In genomic region chr6:154236646-154237236, GRCh38 we compare ENCODE assay signal across 20 cellular contexts.
DNase-seq lines count a peak whose midpoint lies in the region; ATAC-seq and TF ChIP-seq lines count a peak whose summit lies in the region.
"Had no signal": no experiment of that assay in that cellular context is flagged by ENCODE, and none has a peak within 500 bp of the region (broad histone marks: within the 10 kb centered on the region; RNA-seq: fewer than 3 reads in every experiment).

No MANE protein-coding gene starts in this region.

- ATAC-seq in CD4-positive, alpha-beta T cell (ENCODE audit: poor library complexity), result no peak
- no peak for ATAC-seq in naive thymus-derived CD4-positive, alpha-beta T cell
- ATAC-seq in HG03442 (IDR thresholded peaks at IDR 0.05; ENCODE audit: unreplicated experiment) (no peak), HG02588 (IDR thresholded peaks at IDR 0.05; ENCODE audit: unreplicated experiment) (no peak)

- H3K4me1 ChIP-seq in CD8-positive, alpha-beta memory T cell (ENCODE audit: insufficient read depth, low read length), result peaks cover 83% of the 10 kb centered on the region
- peaks cover 39 to 54% of the 10 kb centered on the region in 2 donors for H3K4me1 ChIP-seq in naive thymus-derived CD4-positive, alpha-beta T cell (ENCODE audit: control insufficient read depth in 2 of 2, insufficient read depth in 2 of 2, low read length in 2 of 2)

- H3K27ac Mint-ChIP-seq in CD4-positive, alpha-beta T cell, result peak overlapping the region; percentile 35
- peak overlapping the region in 6 of 8 donors; percentile 2 to 79 (median 22) for H3K27ac Mint-ChIP-seq in CD8-positive, alpha-beta memory T cell
- H3K27ac Mint-ChIP-seq in activated naive CD8-positive, alpha-beta T cell treated with anti-CD3 and anti-CD28 coated beads for 36 hours, result peak overlapping the region; percentile 4
- peak overlapping the region in 6 of 9 donors; percentile 2 to 94 (median 17) for H3K27ac Mint-ChIP-seq in naive thymus-derived CD4-positive, alpha-beta T cell

- intact Hi-C loops in CD4-positive, alpha-beta T cell (cut with DNase I, micrococcal nuclease), result loop anchor here (5.0 kb wide), 2 partner anchors 36 to 41 kb away; no protein-coding TSS in a partner anchor
- intact Hi-C loops in naive thymus-derived CD4-positive, alpha-beta T cell (cut with micrococcal nuclease), result no loop called here

- H3K36me3 ChIP-seq in CD8-positive, alpha-beta memory T cell (ENCODE audit: insufficient read depth, low read length), result no peaks in the 10 kb centered on the region
- H3K36me3 ChIP-seq in naive thymus-derived CD4-positive, alpha-beta T cell (ENCODE audit: control insufficient read depth in 2 of 3, insufficient read depth in 3 of 3, low read length in 3 of 3), result no peaks in the 10 kb centered on the region

- no peaks in the 10 kb centered on the region for H3K9me3 Mint-ChIP-seq in CD4-positive, alpha-beta T cell
- H3K9me3 Mint-ChIP-seq in CD8-positive, alpha-beta memory T cell, result no peaks in the 10 kb centered on the region
- peaks cover 4% of the 10 kb centered on the region for H3K9me3 Mint-ChIP-seq in activated naive CD8-positive, alpha-beta T cell treated with anti-CD3 and anti-CD28 coated beads for 36 hours
- H3K9me3 Mint-ChIP-seq in naive thymus-derived CD4-positive, alpha-beta T cell, result no peaks in the 10 kb centered on the region

- no peaks in the 10 kb centered on the region for H3K27me3 Mint-ChIP-seq in CD4-positive, alpha-beta T cell
- no peaks in the 10 kb centered on the region for H3K27me3 Mint-ChIP-seq in CD8-positive, alpha-beta memory T cell
- no peaks in the 10 kb centered on the region for H3K27me3 Mint-ChIP-seq in activated naive CD8-positive, alpha-beta T cell treated with anti-CD3 and anti-CD28 coated beads for 36 hours
- no peaks in the 10 kb centered on the region for H3K27me3 Mint-ChIP-seq in naive thymus-derived CD4-positive, alpha-beta T cell

- peaks cover 70% of the 10 kb centered on the region for H3K36me3 Mint-ChIP-seq in CD4-positive, alpha-beta T cell (ENCODE audit: low read depth)
- peaks cover 4 to 33% (median 10%) of the 10 kb centered on the region in 3 donors for H3K36me3 Mint-ChIP-seq in CD8-positive, alpha-beta memory T cell
- H3K36me3 Mint-ChIP-seq in activated naive CD8-positive, alpha-beta T cell treated with anti-CD3 and anti-CD28 coated beads for 36 hours, result peaks cover 18% of the 10 kb centered on the region
- peaks cover 4 to 30% (median 16%) of the 10 kb centered on the region in 5 donors for H3K36me3 Mint-ChIP-seq in naive thymus-derived CD4-positive, alpha-beta T cell

- CTCF ChIA-PET in CD4-positive, alpha-beta T cell (lab: Charles Lee), result interaction anchor here (1.0 to 1.5 kb wide), 3 partner anchors 9 to 40 kb away, joined by 3 to 4 read pairs (median 3); no protein-coding TSS in a partner anchor
- CTCF ChIA-PET in CD8-positive, alpha-beta memory T cell (lab: Charles Lee), result interaction anchor here (1.3 to 2.1 kb wide), 2 partner anchors 11 to 40 kb away, joined by 5 to 7 read pairs; no protein-coding TSS in a partner anchor
- CTCF ChIA-PET in naive thymus-derived CD4-positive, alpha-beta T cell (lab: Charles Lee), result interaction anchor here (1.0 to 1.4 kb wide), 2 partner anchors 13 to 40 kb away, joined by 4 to 6 read pairs; no protein-coding TSS in a partner anchor

- POLR2A ChIA-PET in CD4-positive, alpha-beta T cell (lab: Charles Lee), result interaction anchor here (1.0 to 1.9 kb wide), 2 partner anchors 9 to 10 kb away, joined by 3 to 10 read pairs; no protein-coding TSS in a partner anchor
- POLR2A ChIA-PET in CD8-positive, alpha-beta memory T cell (lab: Charles Lee), result interaction anchor here (1.6 kb wide), 1 partner anchor 10 kb away, joined by 10 read pairs; no protein-coding TSS in a partner anchor
- POLR2A ChIA-PET in naive thymus-derived CD4-positive, alpha-beta T cell (lab: Charles Lee), result interaction anchor here (0.8 to 3.0 kb wide), 7 partner anchors 8 to 30 kb away, joined by 3 to 17 read pairs (median 6); no protein-coding TSS in a partner anchor

- H3K27me3 ChIP-seq in CD4-positive, alpha-beta T cell (ENCODE audit: control insufficient read depth, insufficient read depth, low read length), result no peaks in the 10 kb centered on the region
- H3K27me3 ChIP-seq in CD8-positive, alpha-beta memory T cell (ENCODE audit: insufficient read depth, low read length, poor library complexity, severe bottlenecking), result no peaks in the 10 kb centered on the region
- no peaks in the 10 kb centered on the region for H3K27me3 ChIP-seq in naive thymus-derived CD4-positive, alpha-beta T cell (ENCODE audit: control insufficient read depth in 2 of 2, insufficient read depth in 2 of 2, low read length in 2 of 2)

- no peak for DNase-seq in CD4-positive, alpha-beta T cell
- DNase-seq in CD8-positive, alpha-beta memory T cell, result no peak
- DNase-seq in activated naive CD8-positive, alpha-beta T cell treated with anti-CD3 and anti-CD28 coated beads for 36 hours, result no peak
- DNase-seq in naive thymus-derived CD4-positive, alpha-beta T cell, result no peak
- DNase-seq in SKM-1 (lab: John Stamatoyannopoulos, UW; ENCODE audit: unreplicated experiment), result no peak
- DNase-seq: DMS53, GDM1, KG1, NCI-H1092, NCI-H1436 treated with DMSO at 0.1 percent for 48 hours, NCI-H1930, NCI-H2227 treated with DMSO at 0.1 percent for 48 hours, NCI-H510A, PC-9, RPMI8226, SHP77, SK-N-SH had no signal

- H3K4me1 Mint-ChIP-seq in CD4-positive, alpha-beta T cell (ENCODE audit: low read depth), result peaks cover 78% of the 10 kb centered on the region
- peaks cover 78 to 94% (median 89%) of the 10 kb centered on the region in 3 donors for H3K4me1 Mint-ChIP-seq in CD8-positive, alpha-beta memory T cell
- peaks cover 76% of the 10 kb centered on the region for H3K4me1 Mint-ChIP-seq in activated naive CD8-positive, alpha-beta T cell treated with anti-CD3 and anti-CD28 coated beads for 36 hours
- peaks cover 43 to 98% (median 88%) of the 10 kb centered on the region in 7 donors for H3K4me1 Mint-ChIP-seq in naive thymus-derived CD4-positive, alpha-beta T cell

- peak overlapping the region; percentile 12 for H3K4me3 Mint-ChIP-seq in CD4-positive, alpha-beta T cell
- peak overlapping the region in 2 of 7 donors; percentile 33 to 47 for H3K4me3 Mint-ChIP-seq in CD8-positive, alpha-beta memory T cell
- no peak overlapping the region for H3K4me3 Mint-ChIP-seq in activated naive CD8-positive, alpha-beta T cell treated with anti-CD3 and anti-CD28 coated beads for 36 hours
- peak overlapping the region in 6 of 10 donors; percentile 4 to 65 (median 29) for H3K4me3 Mint-ChIP-seq in naive thymus-derived CD4-positive, alpha-beta T cell

- no peak overlapping the region for H3K4me3 ChIP-seq in CD8-positive, alpha-beta memory T cell (ENCODE audit: low read length)
- H3K4me3 ChIP-seq in naive thymus-derived CD4-positive, alpha-beta T cell (ENCODE audit: low read length), result no peak overlapping the region
- H3K4me3 ChIP-seq: PC-9 had no signal

- H3K9me3 ChIP-seq in CD4-positive, alpha-beta T cell (ENCODE audit: control insufficient read depth, low read length), result no peaks in the 10 kb centered on the region
- H3K9me3 ChIP-seq in CD8-positive, alpha-beta memory T cell (ENCODE audit: low read length), result no peaks in the 10 kb centered on the region
- H3K9me3 ChIP-seq in naive thymus-derived CD4-positive, alpha-beta T cell (ENCODE audit: control insufficient read depth in 2 of 3, low read length in 3 of 3), result no peaks in the 10 kb centered on the region
- H3K9me3 ChIP-seq: SK-N-SH had no signal

- TF ChIP-seq CTCF in CD4-positive, alpha-beta T cell (IDR thresholded peaks at IDR 0.05), result no peak

- H3K27ac ChIP-seq in CD4-positive, alpha-beta T cell (ENCODE audit: low read depth, low read length), result no peak overlapping the region
- H3K27ac ChIP-seq in CD8-positive, alpha-beta memory T cell (ENCODE audit: low read depth, low read length), result no peak overlapping the region
- H3K27ac ChIP-seq in naive thymus-derived CD4-positive, alpha-beta T cell (ENCODE audit: low read depth, low read length), result no peak overlapping the region
- H3K27ac ChIP-seq: HL-60, PC-9 had no signal

Comparison
In these comparisons a context has a peak if more than half of its experiments do, and no peak if none do; other contexts are left out.
1. intact Hi-C loops: an anchor here in CD4-positive, alpha-beta T cell (5.0 kb wide); none called in naive thymus-derived CD4-positive, alpha-beta T cell.